Comparison of ENCODE assay signal across 9 cellular contexts in genomic region chr19:13082192-13083007, GRCh38. TPM values are rescaled to one million over a fixed set of nuclear protein-coding genes. Genes with fewer than 3 reads are reported as not detected.
DNase-seq lines count a peak whose midpoint lies in the region; TF ChIP-seq lines count a peak whose summit lies in the region.
"Had no signal": no experiment of that assay in that cellular context is flagged by ENCODE, and none has a peak within 500 bp of the region (broad histone marks: within the 10 kb centered on the region; RNA-seq: fewer than 3 reads in every experiment).

No MANE protein-coding gene starts in this region.

- H3K36me3 ChIP-seq in BLaER1 (peaks cover 91% of the 10 kb centered on the region), mucosa of stomach (ENCODE audit: control insufficient read depth, insufficient read depth, low read length) (peaks cover 3% of the 10 kb centered on the region)
- no peaks in the 10 kb centered on the region for H3K36me3 ChIP-seq in CD8-positive, alpha-beta memory T cell (ENCODE audit: insufficient read depth, low read length)
- H3K36me3 ChIP-seq: neutrophil had no signal

- CTCF ChIA-PET in activated CD4-positive, alpha-beta T cell treated with anti-CD3 and anti-CD28 coated beads, Interleukin-2, amount 10 ng/mL, durations not matched to agents 7 days and 5 days (lab: Charles Lee): interaction anchor here (0.8 to 1.6 kb wide), 2 partner anchors 21 to 117 kb away, joined by 3 to 6 read pairs; no protein-coding TSS in a partner anchor
- CTCF ChIA-PET in CD8-positive, alpha-beta memory T cell (lab: Charles Lee): interaction anchor here (1.2 to 2.1 kb wide), 3 partner anchors 12 to 117 kb away, joined by 3 to 8 read pairs (median 5); no protein-coding TSS in a partner anchor

- peak; percentile 94 for DNase-seq in NCI-H146 (lab: John Stamatoyannopoulos, UW)
- DNase-seq in cardiac fibroblast (ENCODE audit: low read depth in 2 of 2): peak; percentile 32 to 55
- no peak for DNase-seq in NCI-H2196 treated with DMSO at 0.1 percent for 48 hours (lab: John Stamatoyannopoulos, UW; ENCODE audit: unreplicated experiment)
- DNase-seq in middle frontal gyrus (ENCODE audit: extremely low spot score, low spot score): no peak
- no peak for DNase-seq in activated CD4-positive, alpha-beta T cell treated with anti-CD3 and anti-CD28 coated beads, Interleukin-2, amount 10 ng/mL, durations not matched to agents 7 days and 5 days
- DNase-seq in CD8-positive, alpha-beta memory T cell: no peak

- TF ChIP-seq CTCF in cardiac fibroblast (IDR thresholded peaks at IDR 0.05; ENCODE audit: low read depth, low read length): peak; percentile 9

- H3K4me3 ChIP-seq in BLaER1: no peak overlapping the region
- no peak overlapping the region for H3K4me3 ChIP-seq in cardiac fibroblast (replicated peaks in 1 of 2; ENCODE audit: low read depth in 2 of 2, low read length in 2 of 2)
- no peak overlapping the region for H3K4me3 ChIP-seq in mucosa of stomach (ENCODE audit: low read length)
- no peak overlapping the region for H3K4me3 ChIP-seq in CD8-positive, alpha-beta memory T cell (ENCODE audit: low read length)

- no peak overlapping the region for H3K27ac Mint-ChIP-seq in activated CD4-positive, alpha-beta T cell treated with anti-CD3 and anti-CD28 coated beads, Interleukin-2, amount 10 ng/mL, durations not matched to agents 7 days and 5 days
- no peak overlapping the region for H3K27ac Mint-ChIP-seq in CD8-positive, alpha-beta memory T cell

- H3K9me3 Mint-ChIP-seq in activated CD4-positive, alpha-beta T cell treated with anti-CD3 and anti-CD28 coated beads, Interleukin-2, amount 10 ng/mL, durations not matched to agents 7 days and 5 days: no peaks in the 10 kb centered on the region
- no peaks in the 10 kb centered on the region for H3K9me3 Mint-ChIP-seq in CD8-positive, alpha-beta memory T cell

- H3K9me3 ChIP-seq in BLaER1 (no peaks in the 10 kb centered on the region), mucosa of stomach (ENCODE audit: control insufficient read depth, low read length) (no peaks in the 10 kb centered on the region)
- no peaks in the 10 kb centered on the region for H3K9me3 ChIP-seq in CD8-positive, alpha-beta memory T cell (ENCODE audit: low read length)
- H3K9me3 ChIP-seq: neutrophil had no signal

- no peak overlapping the region for H3K27ac ChIP-seq in BLaER1
- H3K27ac ChIP-seq in CD8-positive, alpha-beta memory T cell (ENCODE audit: low read depth, low read length): no peak overlapping the region
- H3K27ac ChIP-seq: neutrophil had no signal

- H3K27me3 ChIP-seq in BLaER1 (no peaks in the 10 kb centered on the region), mucosa of stomach (ENCODE audit: control insufficient read depth, insufficient read depth, low read length) (no peaks in the 10 kb centered on the region)
- H3K27me3 ChIP-seq in CD8-positive, alpha-beta memory T cell (ENCODE audit: insufficient read depth, low read length, poor library complexity, severe bottlenecking): no peaks in the 10 kb centered on the region

- peaks cover 3% of the 10 kb centered on the region for H3K27me3 Mint-ChIP-seq in activated CD4-positive, alpha-beta T cell treated with anti-CD3 and anti-CD28 coated beads, Interleukin-2, amount 10 ng/mL, durations not matched to agents 7 days and 5 days
- H3K27me3 Mint-ChIP-seq in CD8-positive, alpha-beta memory T cell: peaks cover 0 to 2% of the 10 kb centered on the region in 2 donors

- 0 out of 2 replicates have a peak overlapping the region, but pooled peaks have one; percentile 24 for H3K9ac ChIP-seq in BLaER1
- H3K9ac ChIP-seq in mucosa of stomach (ENCODE audit: low read length): peak overlapping the region; percentile 38

- H3K4me3 Mint-ChIP-seq in activated CD4-positive, alpha-beta T cell treated with anti-CD3 and anti-CD28 coated beads, Interleukin-2, amount 10 ng/mL, durations not matched to agents 7 days and 5 days: no peak overlapping the region
- H3K4me3 Mint-ChIP-seq in CD8-positive, alpha-beta memory T cell: no peak overlapping the region

- peaks cover 30% of the 10 kb centered on the region for H3K4me1 ChIP-seq in BLaER1
- H3K4me1 ChIP-seq in mucosa of stomach (ENCODE audit: control insufficient read depth, insufficient read depth, low read length): peaks cover 53% of the 10 kb centered on the region
- no peaks in the 10 kb centered on the region for H3K4me1 ChIP-seq in CD8-positive, alpha-beta memory T cell (ENCODE audit: insufficient read depth, low read length)

- POLR2A ChIA-PET in activated CD4-positive, alpha-beta T cell treated with anti-CD3 and anti-CD28 coated beads, Interleukin-2, amount 10 ng/mL, durations not matched to agents 7 days and 5 days (lab: Charles Lee): no interaction called here
- POLR2A ChIA-PET in CD8-positive, alpha-beta memory T cell (lab: Charles Lee): no interaction called here

- H3K4me2 ChIP-seq in BLaER1: no peak overlapping the region

- H3K36me3 Mint-ChIP-seq in activated CD4-positive, alpha-beta T cell treated with anti-CD3 and anti-CD28 coated beads, Interleukin-2, amount 10 ng/mL, durations not matched to agents 7 days and 5 days (ENCODE audit: low read depth): no peaks in the 10 kb centered on the region
- H3K36me3 Mint-ChIP-seq in CD8-positive, alpha-beta memory T cell: no peaks in the 10 kb centered on the region

- no peaks in the 10 kb centered on the region for H3K4me1 Mint-ChIP-seq in activated CD4-positive, alpha-beta T cell treated with anti-CD3 and anti-CD28 coated beads, Interleukin-2, amount 10 ng/mL, durations not matched to agents 7 days and 5 days
- peaks cover 0 to 4% (median 0%) of the 10 kb centered on the region in 3 donors for H3K4me1 Mint-ChIP-seq in CD8-positive, alpha-beta memory T cell

- H4K20me1 ChIP-seq in BLaER1: peaks cover 7% of the 10 kb centered on the region

RNA-seq across cellular contexts. Expression of gene LYL1, which starts 20.3 kb away (rescaled TPM):
- total RNA-seq in activated CD4-positive, alpha-beta T cell treated with anti-CD3 and anti-CD28 coated beads, Interleukin-2, amount 10 ng/mL, durations not matched to agents 7 days and 5 days: 1 to 10 TPM; 2.3 to 2.5 TPM
- total RNA-seq in CD8-positive, alpha-beta memory T cell: 1 to 10 TPM; 2.3 to 2.5 TPM
- 4.1 TPM for polyA plus RNA-seq in CD8-positive, alpha-beta memory T cell

RNA-seq across cellular contexts. Expression of gene TRMT1, which starts 34.1 kb away (rescaled TPM):
- 10 to 100 TPM; 44.7 to 58.3 TPM for total RNA-seq in activated CD4-positive, alpha-beta T cell treated with anti-CD3 and anti-CD28 coated beads, Interleukin-2, amount 10 ng/mL, durations not matched to agents 7 days and 5 days
- total RNA-seq in CD8-positive, alpha-beta memory T cell: 100 to 1,000 TPM; 138 TPM
- polyA plus RNA-seq in CD8-positive, alpha-beta memory T cell: 18.2 TPM

RNA-seq across cellular contexts. Expression of gene NACC1, which starts 35.7 kb away (rescaled TPM):
- total RNA-seq in activated CD4-positive, alpha-beta T cell treated with anti-CD3 and anti-CD28 coated beads, Interleukin-2, amount 10 ng/mL, durations not matched to agents 7 days and 5 days: 10 to 100 TPM; 57.8 to 63.8 TPM
- 100 to 1,000 TPM in 1 of 2 experiments, 10 to 100 TPM in 1; 89.9 to 111 TPM for total RNA-seq in CD8-positive, alpha-beta memory T cell
- polyA plus RNA-seq in CD8-positive, alpha-beta memory T cell: 3.9 TPM

Comparison
In these comparisons a context has a peak if more than half of its experiments do, and no peak if none do; other contexts are left out.
1. DNase-seq: peak in NCI-H146 (single experiment) and cardiac fibroblast (2 of 2); none in NCI-H2196 treated with DMSO at 0.1 percent for 48 hours (single experiment), middle frontal gyrus (single experiment), activated CD4-positive, alpha-beta T cell treated with anti-CD3 and anti-CD28 coated beads, Interleukin-2, amount 10 ng/mL, durations not matched to agents 7 days and 5 days (single experiment) and CD8-positive, alpha-beta memory T cell (0 of 5).